Comparison of ENCODE assay signal across 8 cellular contexts in the genomic region with DNA sequence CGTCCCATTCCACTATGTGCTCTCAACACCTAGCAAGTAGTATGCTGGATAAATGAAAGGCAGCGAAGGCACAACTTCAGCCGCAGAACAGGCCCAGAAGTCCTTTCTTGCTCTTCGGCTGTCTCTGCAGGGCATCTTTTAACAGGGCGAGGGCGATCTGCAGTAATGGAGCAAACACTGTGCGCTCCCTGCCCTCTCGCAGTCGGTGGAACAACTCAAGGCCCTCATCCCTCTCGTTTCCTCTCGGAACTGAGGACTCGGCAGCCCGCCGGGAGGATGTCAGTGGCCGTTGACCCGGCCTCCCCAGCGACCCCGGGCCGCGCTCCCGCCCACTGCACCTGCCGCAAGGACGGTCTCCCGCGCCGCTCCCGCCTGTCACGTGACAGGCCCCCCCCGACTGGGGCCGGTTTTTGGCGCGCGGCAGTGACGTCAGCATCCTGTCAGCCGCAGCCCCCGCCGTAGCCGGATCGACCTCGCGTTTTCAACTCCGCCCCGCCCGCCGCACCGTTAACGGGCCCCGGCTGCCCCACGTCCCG. TPM values are rescaled to one million over a fixed set of nuclear protein-coding genes. Genes with fewer than 3 reads are reported as not detected.
DNase-seq lines count a peak whose midpoint lies in the region; ATAC-seq and TF ChIP-seq lines count a peak whose summit lies in the region.

No MANE protein-coding gene starts in this region.

- peak overlapping the region; percentile 77 for H3K4me3 ChIP-seq in coronary artery

- H3K4me3 Mint-ChIP-seq in activated CD4-positive, alpha-beta T cell treated with anti-CD3 and anti-CD28 coated beads, Interleukin-2, amount 10 ng/mL, durations not matched to agents 24 days and 14 days, result peak overlapping the region; percentile 97

- intact Hi-C loops in activated CD4-positive, alpha-beta T cell treated with anti-CD3 and anti-CD28 coated beads, Interleukin-2, amount 10 ng/mL, durations not matched to agents 24 days and 14 days (cut with micrococcal nuclease), result loop anchor here (1.0 to 10.0 kb wide), 6 partner anchors 92 to 1840 kb away; a partner anchor contains a TSS

- peak overlapping the region; percentile 93 for H3K27ac Mint-ChIP-seq in activated CD4-positive, alpha-beta T cell treated with anti-CD3 and anti-CD28 coated beads, Interleukin-2, amount 10 ng/mL, durations not matched to agents 24 days and 14 days

- peak; percentile 16 for ATAC-seq in HG03095 (IDR thresholded peaks at IDR 0.05; ENCODE audit: unreplicated experiment)
- peak; percentile 38 for ATAC-seq in left lobe of liver
- ATAC-seq in HG03469 (IDR thresholded peaks at IDR 0.05; ENCODE audit: unreplicated experiment), result no peak

- no peaks in the 10 kb centered on the region for H3K9me3 Mint-ChIP-seq in activated CD4-positive, alpha-beta T cell treated with anti-CD3 and anti-CD28 coated beads, Interleukin-2, amount 10 ng/mL, durations not matched to agents 24 days and 14 days

- H3K36me3 Mint-ChIP-seq in activated CD4-positive, alpha-beta T cell treated with anti-CD3 and anti-CD28 coated beads, Interleukin-2, amount 10 ng/mL, durations not matched to agents 24 days and 14 days (ENCODE audit: low read depth), result peaks cover 12% of the 10 kb centered on the region

- H3K4me1 Mint-ChIP-seq in activated CD4-positive, alpha-beta T cell treated with anti-CD3 and anti-CD28 coated beads, Interleukin-2, amount 10 ng/mL, durations not matched to agents 24 days and 14 days, result peaks cover 44% of the 10 kb centered on the region

- peak overlapping the region; percentile 98 to 100 for H3K27ac ChIP-seq in coronary artery

- DNase-seq in NCI-H510A treated with DMSO at 0.1 percent for 48 hours (lab: John Stamatoyannopoulos, UW) (peak; percentile 85), coronary artery (ENCODE audit: low spot score) (peak; percentile 91), left lobe of liver (ENCODE audit: low spot score) (peak; percentile 95)
- peak; percentile 97 for DNase-seq in activated CD4-positive, alpha-beta T cell treated with anti-CD3 and anti-CD28 coated beads, Interleukin-2, amount 10 ng/mL, durations not matched to agents 24 days and 14 days
- peak; percentile 90 for DNase-seq in stimulated activated CD4-positive, alpha-beta T cell treated with anti-CD3 and anti-CD28 coated beads, Interleukin-1b, Interleukin-23, amount 100 ng/mL, for 48 hours

- no peaks in the 10 kb centered on the region for H3K27me3 Mint-ChIP-seq in activated CD4-positive, alpha-beta T cell treated with anti-CD3 and anti-CD28 coated beads, Interleukin-2, amount 10 ng/mL, durations not matched to agents 24 days and 14 days

- TF ChIP-seq CTCF in GM12872 (IDR thresholded peaks at IDR 0.05; ENCODE audit: insufficient read depth, low read depth, low read length) (0 out of 3 replicates have a peak, but pooled peaks have one; percentile 1), coronary artery (IDR thresholded peaks at IDR 0.05) (no peak)

RNA-seq across cellular contexts. Expression of a gene that starts 1.1 kb away (rescaled TPM):
- total RNA-seq in activated CD4-positive, alpha-beta T cell treated with anti-CD3 and anti-CD28 coated beads, Interleukin-2, amount 10 ng/mL, durations not matched to agents 24 days and 14 days, result 21.7 and 22.1 TPM in 2 replicates
- 1.0 TPM for total RNA-seq in left lobe of liver

RNA-seq across cellular contexts. Expression of a gene that starts 32.9 kb away (rescaled TPM):
- 8.8 and 9.1 TPM in 2 replicates for total RNA-seq in activated CD4-positive, alpha-beta T cell treated with anti-CD3 and anti-CD28 coated beads, Interleukin-2, amount 10 ng/mL, durations not matched to agents 24 days and 14 days
- total RNA-seq in left lobe of liver, result 2.4 TPM

RNA-seq across cellular contexts. Expression of a gene that starts 33.6 kb away (rescaled TPM):
- 5.2 and 6.1 TPM in 2 replicates for total RNA-seq in activated CD4-positive, alpha-beta T cell treated with anti-CD3 and anti-CD28 coated beads, Interleukin-2, amount 10 ng/mL, durations not matched to agents 24 days and 14 days
- total RNA-seq in left lobe of liver, result 33.2 TPM

Comparison
In these comparisons a context has a peak if more than half of its experiments do, and no peak if none do; other contexts are left out.
1. RNA of a gene that starts 1.1 kb away (total RNA-seq): 21.7 to 22.1 TPM in activated CD4-positive, alpha-beta T cell treated with anti-CD3 and anti-CD28 coated beads, Interleukin-2, amount 10 ng/mL, durations not matched to agents 24 days and 14 days; 1.0 TPM in left lobe of liver (single experiment); every median in the first group is over 10 times any median in the second.
2. Peak in every context shown above with its lines, with median percentiles within 50 percentile points of each other: DNase-seq.